Comparison of ENCODE assay signal across 20 cellular contexts in genomic region chr19:42906162-42906561, GRCh38. TPM values are rescaled to one million over a fixed set of nuclear protein-coding genes. Genes with fewer than 3 reads are reported as not detected.
"Had no signal": no experiment of that assay in that cellular context is flagged by ENCODE, and none has a peak within 500 bp of the region (broad histone marks: within the 10 kb centered on the region; RNA-seq: fewer than 3 reads in every experiment).

No MANE protein-coding gene starts in this region.

RNA-seq across cellular contexts. Expression of gene PSG6, which starts 11.5 kb away (rescaled TPM):
- total RNA-seq: activated naive CD4-positive, alpha-beta T cell treated with anti-CD3 and anti-CD28 coated beads for 36 hours; activated naive CD4-positive, alpha-beta T cell treated with anti-CD3 and anti-CD28 coated beads, Interleukin-2, amount 50 U/mL, for 72 hours; activated naive CD8-positive, alpha-beta T cell treated with anti-CD3 and anti-CD28 coated beads for 36 hours; activated naive CD8-positive, alpha-beta T cell treated with anti-CD3 and anti-CD28 coated beads, Interleukin-2, amount 10 ng/mL, durations not matched to agents 7 days and 5 days; activated T-cell treated with anti-CD3 and anti-CD28 coated beads, Interleukin-2, amount 50 U/mL, for 4 hours; activated T-cell treated with anti-CD3 and anti-CD28 coated beads, Interleukin-2, amount 50 U/mL, for 72 hours; activated T-helper 1 cell treated with anti-CD3 and anti-CD28 coated beads, Interleukin-12 subunit alpha, Interleukin-12 subunit beta, Interleukin-2, Interleukin-4 antibody, amounts not matched to agents 30 ng/mL and 10 ng/mL and 1 ng/mL, durations not matched to agents 14 hours and 24 hours and 36 hours; activated T-helper 17 cell treated with anti-CD3 and anti-CD28 coated beads, Interleukin-2, amount 50 U/mL, for 72 hours; activated T-helper 2 cell treated with anti-CD3 and anti-CD28 coated beads, Interferon-gamma antibody, Interleukin-2, Interleukin-4, amounts not matched to agents 10 μg/mL and 5 μg/mL and 100 μg/mL, durations not matched to agents 14 hours and 24 hours and 36 hours; adrenal gland; aorta; ascending aorta; body of pancreas; breast epithelium; bronchial epithelial cell; cardiac muscle cell; cardiac septum; cerebellum; chondrocyte had no signal

RNA-seq across cellular contexts. Expression of gene PSG1, which starts 26.6 kb away (rescaled TPM):
- total RNA-seq: activated naive CD4-positive, alpha-beta T cell treated with anti-CD3 and anti-CD28 coated beads for 36 hours; activated naive CD8-positive, alpha-beta T cell treated with anti-CD3 and anti-CD28 coated beads for 36 hours; activated naive CD8-positive, alpha-beta T cell treated with anti-CD3 and anti-CD28 coated beads, Interleukin-2, amount 10 ng/mL, durations not matched to agents 7 days and 5 days; activated T-cell treated with anti-CD3 and anti-CD28 coated beads, Interleukin-2, amount 50 U/mL, for 4 hours; activated T-cell treated with anti-CD3 and anti-CD28 coated beads, Interleukin-2, amount 50 U/mL, for 72 hours; activated T-helper 1 cell treated with anti-CD3 and anti-CD28 coated beads, Interleukin-12 subunit alpha, Interleukin-12 subunit beta, Interleukin-2, Interleukin-4 antibody, amounts not matched to agents 30 ng/mL and 10 ng/mL and 1 ng/mL, durations not matched to agents 14 hours and 24 hours and 36 hours; activated T-helper 2 cell treated with anti-CD3 and anti-CD28 coated beads, Interferon-gamma antibody, Interleukin-2, Interleukin-4, amounts not matched to agents 10 μg/mL and 5 μg/mL and 100 μg/mL, durations not matched to agents 14 hours and 24 hours and 36 hours; adrenal gland; aorta; ascending aorta; body of pancreas; breast epithelium; bronchial epithelial cell; cardiac muscle cell; cardiac septum; chondrocyte had no signal

RNA-seq across cellular contexts. Expression of gene PSG7, which starts 30.8 kb away (rescaled TPM):
- total RNA-seq: activated naive CD4-positive, alpha-beta T cell treated with anti-CD3 and anti-CD28 coated beads for 36 hours; activated naive CD4-positive, alpha-beta T cell treated with anti-CD3 and anti-CD28 coated beads, Interleukin-2, amount 50 U/mL, for 72 hours; activated naive CD8-positive, alpha-beta T cell treated with anti-CD3 and anti-CD28 coated beads for 36 hours; activated naive CD8-positive, alpha-beta T cell treated with anti-CD3 and anti-CD28 coated beads, Interleukin-2, amount 10 ng/mL, durations not matched to agents 7 days and 5 days; activated T-cell treated with anti-CD3 and anti-CD28 coated beads, Interleukin-2, amount 50 U/mL, for 4 hours; activated T-cell treated with anti-CD3 and anti-CD28 coated beads, Interleukin-2, amount 50 U/mL, for 72 hours; activated T-helper 1 cell treated with anti-CD3 and anti-CD28 coated beads, Interleukin-12 subunit alpha, Interleukin-12 subunit beta, Interleukin-2, Interleukin-4 antibody, amounts not matched to agents 30 ng/mL and 10 ng/mL and 1 ng/mL, durations not matched to agents 14 hours and 24 hours and 36 hours; activated T-helper 17 cell treated with anti-CD3 and anti-CD28 coated beads, Interleukin-2, amount 50 U/mL, for 72 hours; activated T-helper 2 cell treated with anti-CD3 and anti-CD28 coated beads, Interferon-gamma antibody, Interleukin-2, Interleukin-4, amounts not matched to agents 10 μg/mL and 5 μg/mL and 100 μg/mL, durations not matched to agents 14 hours and 24 hours and 36 hours; adrenal gland; aorta; ascending aorta; astrocyte; body of pancreas; breast epithelium; bronchial epithelial cell; cardiac muscle cell; cardiac septum; cerebellum; chondrocyte had no signal
